ENCODE assay signal across 12 cellular contexts in genomic region chr13:110330491-110331001, GRCh38. TPM values are rescaled to one million over a fixed set of nuclear protein-coding genes. Genes with fewer than 3 reads are reported as not detected.
DNase-seq lines count a peak whose midpoint lies in the region; ATAC-seq and TF ChIP-seq lines count a peak whose summit lies in the region.
"Had no signal": no experiment of that assay in that cellular context is flagged by ENCODE, and none has a peak within 500 bp of the region (broad histone marks: within the 10 kb centered on the region; RNA-seq: fewer than 3 reads in every experiment).

No MANE protein-coding gene starts in this region.

- H3K4me1 ChIP-seq in liver (ENCODE audit: control insufficient read depth in 4 of 4, insufficient read depth in 4 of 4, low read length in 3 of 4), result no peaks in the 10 kb centered on the region
- no peaks in the 10 kb centered on the region for H3K4me1 ChIP-seq in right lobe of liver
- peaks cover 33% of the 10 kb centered on the region for H3K4me1 ChIP-seq in fibroblast of lung (ENCODE audit: control insufficient read depth, extremely low read depth, insufficient read depth, low read length)
- peaks cover 2 to 20% of the 10 kb centered on the region in 2 donors for H3K4me1 ChIP-seq in neuronal stem cell (ENCODE audit: control insufficient read depth in 2 of 2, insufficient read depth in 1 of 2, low read depth in 1 of 2, low read length in 2 of 2)
- H3K4me1 ChIP-seq in Caco-2, result peaks cover 15% of the 10 kb centered on the region
- H3K4me1 ChIP-seq: pancreas had no signal

- TF ChIP-seq CTCF in liver (IDR thresholded peaks at IDR 0.05; ENCODE audit: low read depth, low read length, missing input control) (no peak), right lobe of liver (IDR thresholded peaks at IDR 0.05) (no peak), fibroblast of lung (conservative IDR thresholded peaks at IDR 0.05 in 1 of 2, IDR thresholded peaks at IDR 0.05 in 1 of 2; ENCODE audit: low read depth in 1 of 2, low read length in 2 of 2) (no peak), Caco-2 (IDR thresholded peaks at IDR 0.05; ENCODE audit: insufficient read depth in 1 of 2, low read depth in 1 of 2, low read length in 1 of 2, severe bottlenecking in 1 of 2, unreplicated experiment in 1 of 2) (no peak)

- no peaks in the 10 kb centered on the region for H3K27me3 Mint-ChIP-seq in Caco-2 (ENCODE audit: insufficient read depth, unreplicated experiment)

- intact Hi-C loops in right lobe of liver (cut with DNase I) (no loop called here), Caco-2 (cut with micrococcal nuclease; ENCODE audit: unreplicated experiment) (no loop called here)

- H3K27ac ChIP-seq in liver (ENCODE audit: low read depth in 1 of 2, low read length in 2 of 2), result peak overlapping the region; percentile 10 to 46
- no peak overlapping the region for H3K27ac ChIP-seq in right lobe of liver
- peak overlapping the region; percentile 95 for H3K27ac ChIP-seq in fibroblast of lung (ENCODE audit: insufficient read depth, low read length)
- peak overlapping the region; percentile 37 for H3K27ac ChIP-seq in neuronal stem cell (replicated peaks; ENCODE audit: low read length)
- H3K27ac ChIP-seq: HL-60, pancreas had no signal

- H3K4me2 ChIP-seq in fibroblast of lung (ENCODE audit: extremely low read depth, insufficient read depth, low read length) (peak overlapping the region; percentile 75), neuronal stem cell (ENCODE audit: insufficient read depth, low read length, poor library complexity, severe bottlenecking) (no peak overlapping the region)

- DNase-seq in right lobe of liver (no peak), fibroblast of lung (ENCODE audit: low read depth in 2 of 2) (peak; percentile 48 to 86), neuronal stem cell (ENCODE audit: low spot score) (no peak), NCI-H2107 treated with DMSO at 0.1 percent for 48 hours (lab: John Stamatoyannopoulos, UW; ENCODE audit: unreplicated experiment) (no peak), NCI-H1417 treated with DMSO at 0.1 percent for 48 hours (lab: John Stamatoyannopoulos, UW) (no peak), NCI-H2196 (lab: John Stamatoyannopoulos, UW; ENCODE audit: unreplicated experiment) (no peak), Caco-2 (no peak)
- DNase-seq: activated T-cell treated with anti-CD3 and anti-CD28 coated beads, Interleukin-2, amount 50 U/mL, for 1 hour; NCI-H1092 treated with DMSO at 0.1 percent for 48 hours; pancreas had no signal

- H4K91ac ChIP-seq in neuronal stem cell (ENCODE audit: low read depth, low read length, poor library complexity), result no peak overlapping the region

- no peak overlapping the region for H3K4ac ChIP-seq in neuronal stem cell (ENCODE audit: low read length)

- H3K9me3 Mint-ChIP-seq in Caco-2 (ENCODE audit: unreplicated experiment), result no peaks in the 10 kb centered on the region

- TF ChIP-seq POLR2A in right lobe of liver (IDR thresholded peaks at IDR 0.05), result no peak

- H4K8ac ChIP-seq in neuronal stem cell (ENCODE audit: low read depth, low read length), result no peak overlapping the region

- POLR2A ChIA-PET in Caco-2 (lab: Charles Lee), result no interaction called here

- peaks cover 57% of the 10 kb centered on the region for H3K79me2 ChIP-seq in fibroblast of lung (ENCODE audit: control insufficient read depth, insufficient read depth, low read length)

- H4K20me1 ChIP-seq in fibroblast of lung (ENCODE audit: control insufficient read depth, extremely low read depth, insufficient read depth, low read length), result no peaks in the 10 kb centered on the region

- WGBS in liver, result 86% methylated on average over 11 of the region's 11 CpGs
- WGBS in right lobe of liver (ENCODE audit: insufficient coverage, low coverage, low lambda C conversion rate, missing lambda C conversion rate), result 67% methylated on average over 11 of the region's 11 CpGs
- no CpG with 5 or more reads among the region's 11 CpGs for WGBS in neuronal stem cell (ENCODE audit: extremely low coverage in 2 of 2, insufficient read length in 2 of 2, insufficient replicate concordance in 1 of 2), 2 donors

- H2BK120ac ChIP-seq in neuronal stem cell (ENCODE audit: low read depth, low read length), result no peak overlapping the region

- H2BK12ac ChIP-seq in neuronal stem cell (ENCODE audit: low read length), result no peak overlapping the region

- H2BK15ac ChIP-seq in neuronal stem cell (ENCODE audit: low read length), result no peak overlapping the region

- H3K36me3 ChIP-seq in liver (ENCODE audit: control insufficient read depth in 4 of 4, insufficient read depth in 3 of 4, low read depth in 1 of 4, low read length in 3 of 4) (peaks cover 0 to 2% (median 0%) of the 10 kb centered on the region in 4 donors), right lobe of liver (no peaks in the 10 kb centered on the region), fibroblast of lung (ENCODE audit: control insufficient read depth, insufficient read depth, low read length) (no peaks in the 10 kb centered on the region), neuronal stem cell (replicated peaks in 1 of 2; ENCODE audit: control insufficient read depth in 2 of 2, insufficient read depth in 2 of 2, low read length in 2 of 2) (peaks cover 2 to 66% of the 10 kb centered on the region in 2 donors), Caco-2 (ENCODE audit: control insufficient read depth, insufficient read depth, low read length) (no peaks in the 10 kb centered on the region)
- H3K36me3 ChIP-seq: pancreas had no signal

- no peak for ATAC-seq in right lobe of liver

- no peak overlapping the region for H3K27ac Mint-ChIP-seq in Caco-2 (ENCODE audit: unreplicated experiment)

- H2AK5ac ChIP-seq in neuronal stem cell (ENCODE audit: low read depth, low read length), result no peak overlapping the region

- H3K4me3 ChIP-seq in liver (ENCODE audit: low read depth in 1 of 3, low read length in 3 of 3) (no peak overlapping the region), right lobe of liver (no peak overlapping the region), fibroblast of lung (replicated peaks in 1 of 4; ENCODE audit: control extremely low read depth in 1 of 4, insufficient read depth in 1 of 4, low read depth in 3 of 4, low read length in 4 of 4) (peak overlapping the region; percentile 10 to 38 (median 26)), neuronal stem cell (ENCODE audit: low read length in 2 of 2) (no peak overlapping the region), Caco-2 (ENCODE audit: low read depth, low read length) (no peak overlapping the region)
- H3K4me3 ChIP-seq: pancreas had no signal

- H2AFZ ChIP-seq in fibroblast of lung (ENCODE audit: low read length), result no peak overlapping the region
- H2AFZ ChIP-seq in neuronal stem cell (ENCODE audit: low read length), result no peak overlapping the region

- H3K9me3 ChIP-seq in liver (ENCODE audit: control insufficient read depth in 4 of 4, low read length in 3 of 4) (no peaks in the 10 kb centered on the region), right lobe of liver (no peaks in the 10 kb centered on the region), fibroblast of lung (ENCODE audit: control insufficient read depth, insufficient read depth, low read depth, low read length) (no peaks in the 10 kb centered on the region), neuronal stem cell (replicated peaks in 1 of 2; ENCODE audit: control insufficient read depth in 2 of 2, insufficient read depth in 1 of 2, low read depth in 1 of 2, low read length in 2 of 2) (peaks cover 0 to 20% of the 10 kb centered on the region in 2 donors), Caco-2 (no peaks in the 10 kb centered on the region)
- H3K9me3 ChIP-seq: pancreas had no signal

- peaks cover 0 to 5% (median 0%) of the 10 kb centered on the region in 4 donors for H3K27me3 ChIP-seq in liver (ENCODE audit: control insufficient read depth in 4 of 4, insufficient read depth in 4 of 4, low read length in 3 of 4)
- no peaks in the 10 kb centered on the region for H3K27me3 ChIP-seq in right lobe of liver
- no peaks in the 10 kb centered on the region for H3K27me3 ChIP-seq in fibroblast of lung (ENCODE audit: control insufficient read depth, insufficient read depth, low read length)
- H3K27me3 ChIP-seq in neuronal stem cell (ENCODE audit: control insufficient read depth in 3 of 3, insufficient read depth in 3 of 3, low read depth in 1 of 3, low read length in 3 of 3), result no peaks in the 10 kb centered on the region
- H3K27me3 ChIP-seq in Caco-2 (replicated peaks; ENCODE audit: control insufficient read depth, insufficient read depth, low read length), result no peaks in the 10 kb centered on the region
- H3K27me3 ChIP-seq: pancreas had no signal

- no peak overlapping the region for H3K18ac ChIP-seq in neuronal stem cell (ENCODE audit: low read length)

- peaks cover 7% of the 10 kb centered on the region for H3K79me1 ChIP-seq in neuronal stem cell (ENCODE audit: low read depth, low read length)

- H3K4me3 Mint-ChIP-seq in Caco-2 (ENCODE audit: unreplicated experiment), result no peak overlapping the region

- CTCF ChIA-PET in Caco-2 (lab: Charles Lee), result no interaction called here

- no peak for TF ChIP-seq RAD21 in liver (IDR thresholded peaks at IDR 0.05)

- no peaks in the 10 kb centered on the region for H3K36me3 Mint-ChIP-seq in Caco-2 (ENCODE audit: insufficient read depth, unreplicated experiment)

- H2BK5ac ChIP-seq in neuronal stem cell (ENCODE audit: low read length), result no peak overlapping the region

- no peak overlapping the region for H3K9ac ChIP-seq in liver (ENCODE audit: low read depth in 1 of 2, low read length in 2 of 2)
- H3K9ac ChIP-seq in fibroblast of lung (ENCODE audit: insufficient read depth, low read length), result peak overlapping the region; percentile 58
- H3K9ac ChIP-seq in neuronal stem cell (ENCODE audit: low read depth, low read length, poor library complexity), result no peak overlapping the region

- peaks cover 12% of the 10 kb centered on the region for H3K4me1 Mint-ChIP-seq in Caco-2 (ENCODE audit: low read depth, unreplicated experiment)

- H3K14ac ChIP-seq in neuronal stem cell (ENCODE audit: low read length), result no peak overlapping the region

- no peak overlapping the region for H3K23ac ChIP-seq in neuronal stem cell (ENCODE audit: low read depth, low read length, poor library complexity)

- BruUV-seq in Caco-2 (replicated peaks; lab: Mats Ljungman, UMichigan), result no TSS peak

RNA-seq across cellular contexts. Expression of gene COL4A2, which starts 23.5 kb away (rescaled TPM):
- total RNA-seq in liver, result 10 to 100 TPM; 40.0 to 45.2 TPM
- 10 to 100 TPM in 1 of 2 donors, 1 to 10 TPM in 1; 8.0 to 40.7 TPM for polyA plus RNA-seq in liver
- total RNA-seq in right lobe of liver, result 10 to 100 TPM in 5 of 6 experiments, 1 to 10 TPM in 1; 8.4 to 65.8 (median 42.5) TPM
- 93.1 and 123 TPM in 2 replicates for total RNA-seq in fibroblast of lung
- polyA plus RNA-seq in fibroblast of lung, result 43.8 and 463 TPM in 2 replicates
- 52.1 and 712 TPM in 2 replicates for polyA plus RNA-seq in fibroblast of lung (2012)
- 56.9 and 841 TPM in 2 replicates for polyA minus RNA-seq in fibroblast of lung (ENCODE audit: low replicate concordance)
- polyA plus RNA-seq in neuronal stem cell (2013, experiment 1 of 2), result 117 TPM
- polyA plus RNA-seq in neuronal stem cell (2013, experiment 2 of 2), result 118 TPM
- 17.1 and 19.2 TPM in 2 replicates for total RNA-seq in Caco-2 (2022)

RNA-seq across cellular contexts. Expression of gene COL4A1, which starts 23.6 kb away (rescaled TPM):
- total RNA-seq in liver (10 to 100 TPM; 41.0 to 68.5 TPM), right lobe of liver (10 to 100 TPM in 5 of 6 experiments, 1 to 10 TPM in 1; 8.0 to 89.8 (median 41.1) TPM), fibroblast of lung (34.0 and 57.5 TPM in 2 replicates), Caco-2 (2022) (4.5 and 4.8 TPM in 2 replicates)
- polyA plus RNA-seq in liver (10 to 100 TPM in 1 of 2 donors, 1 to 10 TPM in 1; 5.0 to 34.7 TPM), fibroblast of lung (18.4 and 607 TPM in 2 replicates)
- polyA plus RNA-seq in fibroblast of lung (2012), result 19.5 and 691 TPM in 2 replicates
- polyA minus RNA-seq in fibroblast of lung (ENCODE audit: low replicate concordance), result 30.9 and 567 TPM in 2 replicates
- polyA plus RNA-seq in neuronal stem cell (2013, experiment 1 of 2), result 42.8 TPM
- polyA plus RNA-seq in neuronal stem cell (2013, experiment 2 of 2), result 45.1 TPM

Comparison
In these comparisons a context has a peak if more than half of its experiments do, and no peak if none do; other contexts are left out.
1. H3K27ac ChIP-seq: peak in liver (2 of 2), fibroblast of lung (single experiment) and neuronal stem cell (single experiment); none in right lobe of liver (0 of 3).
2. H3K4me3 ChIP-seq: peak in fibroblast of lung (4 of 4); none in liver (0 of 3), right lobe of liver (0 of 3), neuronal stem cell (0 of 2) and Caco-2 (single experiment).
3. DNase-seq: peak in fibroblast of lung (2 of 2); none in right lobe of liver (0 of 3), neuronal stem cell (single experiment), NCI-H2107 treated with DMSO at 0.1 percent for 48 hours (single experiment), NCI-H1417 treated with DMSO at 0.1 percent for 48 hours (single experiment), NCI-H2196 (single experiment) and Caco-2 (0 of 2).